19 cellular contexts compared by ENCODE assay signal in the genomic region with DNA sequence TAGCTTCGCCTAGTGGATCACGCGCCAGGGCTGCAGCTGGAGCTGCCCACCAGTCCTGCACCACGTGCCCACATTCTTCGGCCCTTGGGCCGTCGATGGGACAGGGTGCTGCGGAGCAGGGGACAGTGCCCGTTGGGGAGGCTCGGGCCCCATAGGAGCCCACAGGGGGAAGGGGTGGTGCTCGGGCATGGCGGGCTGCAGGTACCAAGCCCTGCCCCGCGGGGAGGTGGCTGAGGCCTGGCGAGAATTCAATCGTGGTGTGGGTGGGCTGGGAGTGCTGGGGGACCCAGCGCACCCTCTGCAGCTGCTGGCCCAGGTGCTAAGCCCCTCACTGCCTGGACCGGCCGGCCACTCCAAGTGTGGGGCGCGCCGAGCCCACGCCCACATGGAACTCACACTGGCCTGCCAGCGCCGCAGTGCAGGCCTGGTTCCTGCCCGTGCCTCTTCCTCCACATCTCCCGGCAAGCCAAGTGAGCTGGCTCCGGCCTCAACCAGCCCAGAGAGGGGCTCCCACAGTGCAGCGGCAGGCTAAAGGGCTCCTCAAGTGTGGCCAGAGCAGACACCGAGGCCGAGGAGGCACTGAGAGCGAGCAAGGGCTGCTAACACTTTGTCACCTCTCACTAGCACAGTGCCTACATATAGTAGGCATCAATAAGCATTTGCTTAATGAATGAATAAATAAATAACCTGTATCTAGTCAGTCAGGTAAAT. TPM values are rescaled to one million over a fixed set of nuclear protein-coding genes. Genes with fewer than 3 reads are reported as not detected.
DNase-seq lines count a peak whose midpoint lies in the region; ATAC-seq, FAIRE-seq and TF ChIP-seq lines count a peak whose summit lies in the region.
"Had no signal": no experiment of that assay in that cellular context is flagged by ENCODE, and none has a peak within 500 bp of the region (broad histone marks: within the 10 kb centered on the region; RNA-seq: fewer than 3 reads in every experiment).

No MANE protein-coding gene starts in this region.

- peaks cover 6% of the 10 kb centered on the region; the same call in 1 of the 2 replicates for H3K4me1 ChIP-seq in HepG2 (ENCODE audit: insufficient read depth, low read length)
- H3K4me1 ChIP-seq in right lobe of liver, result no peaks in the 10 kb centered on the region
- H3K4me1 ChIP-seq in trophoblast cell (ENCODE audit: control insufficient read depth in 1 of 2, insufficient read depth in 2 of 2, low read length in 2 of 2), result no peaks in the 10 kb centered on the region
- H3K4me1 ChIP-seq: HAP-1 had no signal

- H3K79me2 ChIP-seq in HepG2 (ENCODE audit: insufficient read depth, low read length) (peaks cover 2% of the 10 kb centered on the region), trophoblast cell (ENCODE audit: control insufficient read depth, insufficient read depth, low read length, poor library complexity) (no peaks in the 10 kb centered on the region)

- H2AK5ac ChIP-seq in trophoblast cell (ENCODE audit: low read length), result no peak overlapping the region

- TF ChIP-seq RAD21 in HepG2 (CRISPR knock-in tag; IDR thresholded peaks at IDR 0.05), result no peak

- H3K4me1 Mint-ChIP-seq in chondrocyte (ENCODE audit: low read depth), result peaks cover 3% of the 10 kb centered on the region
- no peaks in the 10 kb centered on the region for H3K4me1 Mint-ChIP-seq in MCF 10A (ENCODE audit: insufficient read depth, unreplicated experiment)

- no peaks in the 10 kb centered on the region for H3K9me3 Mint-ChIP-seq in chondrocyte (ENCODE audit: low read depth)
- no peaks in the 10 kb centered on the region for H3K9me3 Mint-ChIP-seq in MCF 10A (ENCODE audit: unreplicated experiment)
- H3K9me3 Mint-ChIP-seq: HFFc6 had no signal

- H3K18ac ChIP-seq in trophoblast cell (ENCODE audit: low read length), result no peak overlapping the region

- no peak for FAIRE-seq in HepG2 (lab: Jason Lieb, UNC)
- FAIRE-seq: GM12891, GM18507, H54 had no signal

- H3K4me3 Mint-ChIP-seq in chondrocyte (ENCODE audit: unreplicated experiment) (no peak overlapping the region), MCF 10A (ENCODE audit: unreplicated experiment) (no peak overlapping the region)
- H3K4me3 Mint-ChIP-seq: CD4-positive, alpha-beta memory T cell; HFFc6 had no signal

- in situ Hi-C loops in HepG2 (cut with HindIII; ENCODE audit: extremely low pct_ligation_motif_present, low pct_unique_long_range_greater_than_20kb), result no loop called here

- H3K4me2 ChIP-seq in HepG2 (ENCODE audit: low read depth, low read length), result no peak overlapping the region
- H3K4me2 ChIP-seq in trophoblast cell (ENCODE audit: low read length), result no peak overlapping the region

- H4K91ac ChIP-seq in trophoblast cell (ENCODE audit: low read depth, low read length), result no peak overlapping the region

- H2AFZ ChIP-seq in HepG2 (ENCODE audit: low read length) (no peak overlapping the region), trophoblast cell (ENCODE audit: insufficient read depth, low read length, poor library complexity) (no peak overlapping the region)

- intact Hi-C loops in HepG2 (cut with micrococcal nuclease; ENCODE audit: unreplicated experiment) (no loop called here), right lobe of liver (cut with DNase I) (no loop called here), MCF 10A (cut with micrococcal nuclease) (no loop called here)

- H3K36me3 Mint-ChIP-seq in chondrocyte (ENCODE audit: low read depth), result peaks cover 5% of the 10 kb centered on the region
- H3K36me3 Mint-ChIP-seq in MCF 10A (ENCODE audit: insufficient read depth, unreplicated experiment), result peaks cover 35% of the 10 kb centered on the region

- TF ChIP-seq CTCF in HepG2 (CRISPR knock-in tag; IDR thresholded peaks at IDR 0.05) (no peak), right lobe of liver (IDR thresholded peaks at IDR 0.05) (no peak), chondrocyte (IDR thresholded peaks at IDR 0.05) (no peak), MCF 10A (IDR thresholded peaks at IDR 0.05; ENCODE audit: unreplicated experiment) (no peak)

- H4K8ac ChIP-seq in trophoblast cell (ENCODE audit: low read depth, low read length), result no peak overlapping the region

- H2BK120ac ChIP-seq in trophoblast cell (ENCODE audit: insufficient read depth, low read length, poor library complexity), result no peak overlapping the region

- CTCF ChIA-PET in HepG2 (lab: Yijun Ruan, JAX; ENCODE audit: low intra/inter-chr PET ratio, low total read pairs), result no interaction called here
- CTCF ChIA-PET in MCF 10A (lab: Yijun Ruan, JAX), result no interaction called here

- H2BK12ac ChIP-seq in trophoblast cell (ENCODE audit: low read length), result no peak overlapping the region

- H3K4ac ChIP-seq in trophoblast cell (ENCODE audit: low read depth, low read length), result no peak overlapping the region

- no peak overlapping the region for H3K4me3 ChIP-seq in HepG2 (replicated peaks in 1 of 3; ENCODE audit: insufficient read depth in 1 of 3, low read depth in 2 of 3, low read length in 3 of 3)
- H3K4me3 ChIP-seq in right lobe of liver, result no peak overlapping the region
- H3K4me3 ChIP-seq in trophoblast cell (ENCODE audit: low read depth, low read length), result peak overlapping the region; percentile 7
- H3K4me3 ChIP-seq: HAP-1 had no signal

- BruUV-seq in HepG2 (replicated peaks; lab: Mats Ljungman, UMichigan) (no TSS peak), MCF 10A (replicated peaks; lab: Mats Ljungman, UMichigan) (no TSS peak)

- H3K9me3 ChIP-seq in HepG2 (ENCODE audit: low read length) (no peaks in the 10 kb centered on the region), right lobe of liver (no peaks in the 10 kb centered on the region), trophoblast cell (ENCODE audit: insufficient read depth, low read depth, low read length) (peaks cover 7% of the 10 kb centered on the region)
- H3K9me3 ChIP-seq: HAP-1 had no signal

- no peak overlapping the region for H3K23ac ChIP-seq in trophoblast cell (ENCODE audit: low read length)

- ATAC-seq in HepG2, result no peak
- ATAC-seq in right lobe of liver, result no peak
- no peak for ATAC-seq in GM18870 (IDR thresholded peaks at IDR 0.05; ENCODE audit: unreplicated experiment)

- no peak overlapping the region for H2BK5ac ChIP-seq in trophoblast cell (ENCODE audit: low read depth, low read length, poor library complexity)

- TF ChIP-seq EP300 in HepG2 (IDR thresholded peaks at IDR 0.05; ENCODE audit: low read depth in 2 of 2, low read length in 2 of 2), result no peak
- no peak for TF ChIP-seq EP300 in HepG2 (CRISPR knock-in tag; IDR thresholded peaks at IDR 0.05; ENCODE audit: borderline replicate concordance)

- no peak overlapping the region for H3K27ac Mint-ChIP-seq in chondrocyte (ENCODE audit: unreplicated experiment)
- H3K27ac Mint-ChIP-seq in MCF 10A (ENCODE audit: low read depth, unreplicated experiment), result no peak overlapping the region
- H3K27ac Mint-ChIP-seq: CD4-positive, alpha-beta memory T cell; HFFc6 had no signal

- TF ChIP-seq POLR2A in HepG2 (IDR thresholded peaks at IDR 0.05; ENCODE audit: insufficient read depth in 1 of 2, low read depth in 2 of 2, low read length in 2 of 2) (no peak), right lobe of liver (IDR thresholded peaks at IDR 0.05) (no peak)

- over 99% methylated on average over 13 of the region's 32 CpGs for WGBS in HepG2 (ENCODE audit: low lambda C conversion rate)
- WGBS in right lobe of liver (ENCODE audit: insufficient coverage, low coverage, low lambda C conversion rate, missing lambda C conversion rate), result 97% methylated on average over 5 of the region's 32 CpGs
- WGBS in trophoblast cell (ENCODE audit: extremely low coverage, insufficient coverage, insufficient read length), result no CpG with 5 or more reads among the region's 32 CpGs

- H3K27me3 ChIP-seq in HepG2 (ENCODE audit: control insufficient read depth in 1 of 2, insufficient read depth in 2 of 2, low read length in 2 of 2) (no peaks in the 10 kb centered on the region), right lobe of liver (no peaks in the 10 kb centered on the region), trophoblast cell (ENCODE audit: insufficient read depth, low read length) (no peaks in the 10 kb centered on the region)

- no peaks in the 10 kb centered on the region for H4K20me1 ChIP-seq in HepG2 (ENCODE audit: insufficient read depth, low read length)

- no peaks in the 10 kb centered on the region for H3K79me1 ChIP-seq in trophoblast cell (ENCODE audit: low read length)

- no peak overlapping the region for H3K9ac ChIP-seq in HepG2 (ENCODE audit: insufficient read depth, low read depth, low read length)
- no peak overlapping the region for H3K9ac ChIP-seq in trophoblast cell (ENCODE audit: low read length)

- no peak overlapping the region for H4K12ac ChIP-seq in trophoblast cell (ENCODE audit: low read depth, low read length)

- H3K14ac ChIP-seq in trophoblast cell (ENCODE audit: low read length), result no peak overlapping the region

- H3K36me3 ChIP-seq in HepG2 (replicated peaks in 1 of 2; ENCODE audit: control insufficient read depth in 1 of 2, insufficient read depth in 2 of 2, low read length in 2 of 2) (peaks cover 0 to 3% of the 10 kb centered on the region in 2 experiments; a peak in 3 of 5 replicates), right lobe of liver (peaks cover 0 to 9% (median 0%) of the 10 kb centered on the region in 4 donors), trophoblast cell (ENCODE audit: control insufficient read depth in 1 of 2, insufficient read depth in 2 of 2, low read length in 2 of 2) (no peaks in the 10 kb centered on the region)
- H3K36me3 ChIP-seq: HAP-1 had no signal

- H3K27ac ChIP-seq in HepG2 (ENCODE audit: extremely low read length, insufficient read depth, low read length) (no peak overlapping the region), right lobe of liver (no peak overlapping the region), trophoblast cell (ENCODE audit: low read depth, low read length) (no peak overlapping the region)

- DNase-seq in HepG2 (ENCODE audit: low spot score) (no peak), right lobe of liver (no peak), chondrocyte (ENCODE audit: low spot score) (peak; percentile 64), trophoblast cell (no peak), MCF 10A (ENCODE audit: unreplicated experiment) (no peak)
- DNase-seq: C1 segment of cervical spinal cord; Calu3; CD4-positive, alpha-beta memory T cell; COR-L47; DMS53; DMS79 treated with DMSO at 0.1 percent for 48 hours; GF-D8; GOT3; HFFc6 had no signal

- POLR2A ChIA-PET in HepG2 (lab: Yijun Ruan, JAX), result no interaction called here
- POLR2A ChIA-PET in MCF 10A (lab: Yijun Ruan, JAX), result no interaction called here

- H3K27me3 Mint-ChIP-seq in chondrocyte (ENCODE audit: low read depth) (no peaks in the 10 kb centered on the region), MCF 10A (ENCODE audit: insufficient read depth, unreplicated experiment) (no peaks in the 10 kb centered on the region)
- H3K27me3 Mint-ChIP-seq: CD4-positive, alpha-beta memory T cell had no signal

RNA-seq across cellular contexts. Expression of a gene that starts 11.7 kb away (rescaled TPM):
- 15.6 and 16.7 TPM in 2 replicates for total RNA-seq in HepG2 (2016; rRNA removed; fragmentation: Illumina TruSeq; extraction: Trizol)
- total RNA-seq in HepG2 (2016; cell fraction: cytosol; rRNA removed; fragmentation: Illumina TruSeq; extraction: Trizol; ENCODE audit: low read depth), result 0.88 and 0.91 TPM in 2 replicates
- 14.4 and 16.6 TPM in 2 replicates for total RNA-seq in HepG2 (2016; cell fraction: insoluble cytoplasmic fraction; rRNA removed; fragmentation: Illumina TruSeq; extraction: Trizol)
- 2.4 and 2.5 TPM in 2 replicates for total RNA-seq in HepG2 (2016; cell fraction: membrane; rRNA removed; fragmentation: Illumina TruSeq; extraction: Trizol)
- total RNA-seq in HepG2 (2016; cell fraction: nucleus; rRNA removed; fragmentation: Illumina TruSeq; extraction: Trizol), result 30.4 and 31.0 TPM in 2 replicates
- 4.6 and 5.6 TPM in 2 replicates for polyA plus RNA-seq in HepG2 (2011; rRNA removed)
- 5.2 and 5.5 TPM in 2 replicates for polyA plus RNA-seq in HepG2 (2011; cell fraction: cytosol; rRNA removed)
- polyA plus RNA-seq in HepG2 (2011; cell fraction: nucleus; rRNA removed), result 7.3 and 7.6 TPM in 2 replicates
- polyA plus RNA-seq in HepG2 (2012), result 3.4 and 4.8 TPM in 2 replicates
- polyA plus RNA-seq in HepG2 (2016; cell fraction: cytosol; fragmentation: Illumina TruSeq; extraction: Trizol; ENCODE audit: low read depth), result 0.46 and 0.83 TPM in 2 replicates
- 14.9 and 15.8 TPM in 2 replicates for polyA plus RNA-seq in HepG2 (2016; cell fraction: insoluble cytoplasmic fraction; fragmentation: Illumina TruSeq; extraction: Trizol; ENCODE audit: low read depth)
- 1.4 and 1.5 TPM in 2 replicates for polyA plus RNA-seq in HepG2 (2016; cell fraction: membrane; fragmentation: Illumina TruSeq; extraction: Trizol; ENCODE audit: low read depth)
- 4.8 and 6.1 TPM in 2 replicates for polyA plus RNA-seq in HepG2 (2016; cell fraction: nucleus; fragmentation: Illumina TruSeq; extraction: Trizol; ENCODE audit: insufficient read depth, low read depth)
- polyA minus RNA-seq in HepG2 (2011; rRNA and poly(A)+ RNA removed; ENCODE audit: low replicate concordance), result 40.2 and 43.4 TPM in 2 replicates
- polyA minus RNA-seq in HepG2 (2011; cell fraction: cytosol; rRNA and poly(A)+ RNA removed), result 5.7 and 7.1 TPM in 2 replicates
- polyA minus RNA-seq in HepG2 (2011; cell fraction: nucleus; rRNA and poly(A)+ RNA removed), result 46.4 and 47.9 TPM in 2 replicates
- 10 to 100 TPM in 3 of 6 experiments, 1 to 10 TPM in 3; 7.6 to 17.1 (median 10.3) TPM for total RNA-seq in right lobe of liver
- total RNA-seq in chondrocyte, result 10.7 to 30.5 TPM (median 10.8 TPM) in 3 replicates
- 5.4 and 5.8 TPM in 2 replicates for polyA plus RNA-seq in trophoblast cell (2013)
- 16.8 and 19.2 TPM in 2 replicates for total RNA-seq in MCF 10A (2022)

RNA-seq across cellular contexts. Expression of a gene that starts 23.3 kb away (rescaled TPM):
- total RNA-seq in HepG2 (2016; rRNA removed; fragmentation: Illumina TruSeq; extraction: Trizol), result 58.8 and 69.4 TPM in 2 replicates
- 36.7 and 43.6 TPM in 2 replicates for total RNA-seq in HepG2 (2016; cell fraction: cytosol; rRNA removed; fragmentation: Illumina TruSeq; extraction: Trizol; ENCODE audit: low read depth)
- 58.2 and 70.3 TPM in 2 replicates for total RNA-seq in HepG2 (2016; cell fraction: insoluble cytoplasmic fraction; rRNA removed; fragmentation: Illumina TruSeq; extraction: Trizol)
- 20.3 and 22.4 TPM in 2 replicates for total RNA-seq in HepG2 (2016; cell fraction: membrane; rRNA removed; fragmentation: Illumina TruSeq; extraction: Trizol)
- 61.1 and 66.7 TPM in 2 replicates for total RNA-seq in HepG2 (2016; cell fraction: nucleus; rRNA removed; fragmentation: Illumina TruSeq; extraction: Trizol)
- polyA plus RNA-seq in HepG2 (2011; rRNA removed), result 14.8 and 14.9 TPM in 2 replicates
- polyA plus RNA-seq in HepG2 (2011; cell fraction: cytosol; rRNA removed), result 9.1 and 10.7 TPM in 2 replicates
- 16.4 and 23.7 TPM in 2 replicates for polyA plus RNA-seq in HepG2 (2011; cell fraction: nucleus; rRNA removed)
- 18.8 and 31.6 TPM in 2 replicates for polyA plus RNA-seq in HepG2 (2012)
- polyA plus RNA-seq in HepG2 (2016; cell fraction: cytosol; fragmentation: Illumina TruSeq; extraction: Trizol; ENCODE audit: low read depth), result 3.1 and 3.7 TPM in 2 replicates
- polyA plus RNA-seq in HepG2 (2016; cell fraction: insoluble cytoplasmic fraction; fragmentation: Illumina TruSeq; extraction: Trizol; ENCODE audit: low read depth), result 52.8 and 55.3 TPM in 2 replicates
- 4.2 and 5.1 TPM in 2 replicates for polyA plus RNA-seq in HepG2 (2016; cell fraction: membrane; fragmentation: Illumina TruSeq; extraction: Trizol; ENCODE audit: low read depth)
- 61.3 and 61.4 TPM in 2 replicates for polyA plus RNA-seq in HepG2 (2016; cell fraction: nucleus; fragmentation: Illumina TruSeq; extraction: Trizol; ENCODE audit: insufficient read depth, low read depth)
- polyA minus RNA-seq in HepG2 (2011; rRNA and poly(A)+ RNA removed; ENCODE audit: low replicate concordance), result 21.3 and 30.8 TPM in 2 replicates
- 11.8 and 16.8 TPM in 2 replicates for polyA minus RNA-seq in HepG2 (2011; cell fraction: cytosol; rRNA and poly(A)+ RNA removed)
- 94.4 and 102 TPM in 2 replicates for polyA minus RNA-seq in HepG2 (2011; cell fraction: nucleus; rRNA and poly(A)+ RNA removed)
- 10 to 100 TPM; 12.9 to 19.7 (median 18.9) TPM for total RNA-seq in right lobe of liver
- 46.0 to 50.9 TPM (median 46.0 TPM) in 3 replicates for total RNA-seq in chondrocyte
- 170 and 177 TPM in 2 replicates for polyA plus RNA-seq in trophoblast cell (2013)
- 93.3 and 103 TPM in 2 replicates for total RNA-seq in MCF 10A (2022)
